In genomic region chr17:31490019-31490383, GRCh38 we compare ENCODE assay signal across 11 cellular contexts.
DNase-seq lines count a peak whose midpoint lies in the region; ATAC-seq and TF ChIP-seq lines count a peak whose summit lies in the region.
"Had no signal": no experiment of that assay in that cellular context is flagged by ENCODE, and none has a peak within 500 bp of the region (broad histone marks: within the 10 kb centered on the region; RNA-seq: fewer than 3 reads in every experiment).

No MANE protein-coding gene starts in this region.

- no peak overlapping the region for H3K4ac ChIP-seq in neuronal stem cell (ENCODE audit: low read length)

- no peak overlapping the region for H2BK5ac ChIP-seq in neuronal stem cell (ENCODE audit: low read length)

- H3K4me1 ChIP-seq in Caco-2 = peaks cover 55% of the 10 kb centered on the region
- H3K4me1 ChIP-seq in OCI-LY1 (ENCODE audit: insufficient read depth, low read length, severe bottlenecking) = peaks cover 77% of the 10 kb centered on the region
- peaks cover 70% of the 10 kb centered on the region for H3K4me1 ChIP-seq in effector memory CD4-positive, alpha-beta T cell (ENCODE audit: control insufficient read depth, insufficient read depth, low read length, poor library complexity, severe bottlenecking)
- H3K4me1 ChIP-seq in neuronal stem cell (ENCODE audit: control insufficient read depth in 2 of 2, insufficient read depth in 1 of 2, low read depth in 1 of 2, low read length in 2 of 2) = peaks cover 8 to 16% of the 10 kb centered on the region in 2 donors
- peaks cover 4% of the 10 kb centered on the region; the same call in 1 of the 2 replicates for H3K4me1 ChIP-seq in PC-3 (ENCODE audit: insufficient read depth, low read length)

- peaks cover 53% of the 10 kb centered on the region for H3K4me1 Mint-ChIP-seq in Caco-2 (ENCODE audit: low read depth, unreplicated experiment)

- H3K23ac ChIP-seq in neuronal stem cell (ENCODE audit: low read depth, low read length, poor library complexity) = no peak overlapping the region

- no peak for DNase-seq in Caco-2
- no peak for DNase-seq in effector memory CD4-positive, alpha-beta T cell
- no peak for DNase-seq in neuronal stem cell (ENCODE audit: low spot score)
- no peak for DNase-seq in PC-3
- no peak for DNase-seq in left lobe of liver (ENCODE audit: low spot score)
- no peak for DNase-seq in Kasumi-1 (lab: John Stamatoyannopoulos, UW)
- DNase-seq: cerebellar nuclear complex, DMS 273 treated with DMSO at 0.1 percent for 48 hours had no signal

- H3K27ac ChIP-seq in OCI-LY1 (ENCODE audit: low read depth, low read length, poor library complexity, severe bottlenecking) (peak overlapping the region; percentile 97), neuronal stem cell (replicated peaks; ENCODE audit: low read length) (no peak overlapping the region), PC-3 (ENCODE audit: low read length) (no peak overlapping the region)
- H3K27ac ChIP-seq in effector memory CD4-positive, alpha-beta T cell (ENCODE audit: insufficient read depth, low read length, poor library complexity, severe bottlenecking) = peak overlapping the region; percentile 85

- intact Hi-C loops in Caco-2 (cut with micrococcal nuclease; ENCODE audit: unreplicated experiment) = no loop called here
- intact Hi-C loops in PC-3 (cut with micrococcal nuclease) = no loop called here

- H3K36me3 Mint-ChIP-seq in Caco-2 (ENCODE audit: insufficient read depth, unreplicated experiment) = peaks cover 14% of the 10 kb centered on the region

- H3F3A ChIP-seq in OCI-LY1 (ENCODE audit: insufficient read depth, low read length) (no peaks in the 10 kb centered on the region), PC-3 (ENCODE audit: low read length, unreplicated experiment) (no peaks in the 10 kb centered on the region)

- H3K9ac ChIP-seq in OCI-LY1 (ENCODE audit: low read length) (no peak overlapping the region; the same call in 1 of the 2 replicates), neuronal stem cell (ENCODE audit: low read depth, low read length, poor library complexity) (no peak overlapping the region), PC-3 (ENCODE audit: low read length) (no peak overlapping the region)

- H2AFZ ChIP-seq in OCI-LY1 (ENCODE audit: low read length) = no peak overlapping the region
- no peak overlapping the region for H2AFZ ChIP-seq in neuronal stem cell (ENCODE audit: low read length)
- no peak overlapping the region for H2AFZ ChIP-seq in PC-3 (ENCODE audit: low read length)

- H3K4me3 Mint-ChIP-seq in Caco-2 (ENCODE audit: unreplicated experiment) = peak overlapping the region; percentile 86

- H2AK5ac ChIP-seq in neuronal stem cell (ENCODE audit: low read depth, low read length) = no peak overlapping the region

- no peaks in the 10 kb centered on the region for H3K79me1 ChIP-seq in neuronal stem cell (ENCODE audit: low read depth, low read length)

- no peaks in the 10 kb centered on the region for H3K9me3 Mint-ChIP-seq in Caco-2 (ENCODE audit: unreplicated experiment)

- H3K9me3 ChIP-seq in Caco-2 (no peaks in the 10 kb centered on the region), OCI-LY1 (ENCODE audit: low read length) (no peaks in the 10 kb centered on the region), neuronal stem cell (replicated peaks in 1 of 2; ENCODE audit: control insufficient read depth in 2 of 2, insufficient read depth in 1 of 2, low read depth in 1 of 2, low read length in 2 of 2) (peaks cover 0 to 2% of the 10 kb centered on the region in 2 donors), PC-3 (ENCODE audit: low read length) (no peaks in the 10 kb centered on the region)
- no peaks in the 10 kb centered on the region for H3K9me3 ChIP-seq in effector memory CD4-positive, alpha-beta T cell (ENCODE audit: control insufficient read depth, low read length)
- H3K9me3 ChIP-seq: left lung had no signal

- no peak overlapping the region for H2BK12ac ChIP-seq in neuronal stem cell (ENCODE audit: low read length)

- H4K91ac ChIP-seq in neuronal stem cell (ENCODE audit: low read depth, low read length, poor library complexity) = no peak overlapping the region

- H3K4me2 ChIP-seq in OCI-LY1 (ENCODE audit: low read length) (peak overlapping the region; percentile 83; the same call in 1 of the 2 replicates), neuronal stem cell (ENCODE audit: insufficient read depth, low read length, poor library complexity, severe bottlenecking) (peak overlapping the region; percentile 32), PC-3 (ENCODE audit: low read length) (no peak overlapping the region)

- TF ChIP-seq CTCF in Caco-2 (IDR thresholded peaks at IDR 0.05; ENCODE audit: insufficient read depth in 1 of 2, low read depth in 1 of 2, low read length in 1 of 2, severe bottlenecking in 1 of 2, unreplicated experiment in 1 of 2) = no peak
- no peak for TF ChIP-seq CTCF in OCI-LY1 (IDR thresholded peaks at IDR 0.05; ENCODE audit: low read length)
- TF ChIP-seq CTCF in PC-3 (conservative IDR thresholded peaks at IDR 0.05; ENCODE audit: low read depth, low read length) = no peak

- no peaks in the 10 kb centered on the region for H3K79me2 ChIP-seq in OCI-LY1 (ENCODE audit: insufficient read depth, low read length)
- no peaks in the 10 kb centered on the region for H3K79me2 ChIP-seq in PC-3 (ENCODE audit: low read length)

- H4K8ac ChIP-seq in neuronal stem cell (ENCODE audit: low read depth, low read length) = no peak overlapping the region

- 0 out of 2 replicates have a peak, but pooled peaks cover 2% of the 10 kb centered on the region for H3K36me3 ChIP-seq in Caco-2 (ENCODE audit: control insufficient read depth, insufficient read depth, low read length)
- H3K36me3 ChIP-seq in OCI-LY1 (ENCODE audit: insufficient read depth, low read length) = no peaks in the 10 kb centered on the region
- no peaks in the 10 kb centered on the region for H3K36me3 ChIP-seq in effector memory CD4-positive, alpha-beta T cell (ENCODE audit: control insufficient read depth, insufficient read depth, low read length)
- no peaks in the 10 kb centered on the region for H3K36me3 ChIP-seq in neuronal stem cell (replicated peaks in 1 of 2; ENCODE audit: control insufficient read depth in 2 of 2, insufficient read depth in 2 of 2, low read length in 2 of 2)
- H3K36me3 ChIP-seq in PC-3 (ENCODE audit: low read depth, low read length) = no peaks in the 10 kb centered on the region
- H3K36me3 ChIP-seq: left lung had no signal

- POLR2A ChIA-PET in Caco-2 (lab: Charles Lee) = interaction anchor here (0.7 to 1.2 kb wide), 5 partner anchors 8 to 65 kb away, joined by 3 to 10 read pairs (median 8); no protein-coding TSS in a partner anchor
- POLR2A ChIA-PET in PC-3 (lab: Charles Lee; ENCODE audit: unreplicated experiment) = no interaction called here

- H4K20me1 ChIP-seq in OCI-LY1 (ENCODE audit: insufficient read depth, low read length) (no peaks in the 10 kb centered on the region), PC-3 (ENCODE audit: low read length) (no peaks in the 10 kb centered on the region)

- WGBS in neuronal stem cell (ENCODE audit: extremely low coverage in 2 of 2, insufficient read length in 2 of 2, insufficient replicate concordance in 1 of 2), 2 donors = no CpG with 5 or more reads among the region's 7 CpGs

- no peaks in the 10 kb centered on the region for H3K9me2 ChIP-seq in OCI-LY1 (ENCODE audit: low read depth, low read length)
- H3K9me2 ChIP-seq in PC-3 (replicated peaks; ENCODE audit: low read length) = no peaks in the 10 kb centered on the region

- no peak overlapping the region for H3K14ac ChIP-seq in neuronal stem cell (ENCODE audit: low read length)

- H3K4me3 ChIP-seq in Caco-2 (ENCODE audit: low read depth, low read length) (peak overlapping the region; percentile 38), OCI-LY1 (ENCODE audit: low read depth, low read length, poor library complexity, severe bottlenecking) (peak overlapping the region; percentile 80), neuronal stem cell (ENCODE audit: low read length in 2 of 2) (no peak overlapping the region), PC-3 (ENCODE audit: low read length) (no peak overlapping the region)
- H3K4me3 ChIP-seq in effector memory CD4-positive, alpha-beta T cell (ENCODE audit: insufficient read depth, low read depth, low read length, poor library complexity, severe bottlenecking) = no peak overlapping the region

- ATAC-seq in PC-3 (no peak), left lobe of liver (no peak), HG03432 (IDR thresholded peaks at IDR 0.05; ENCODE audit: unreplicated experiment) (no peak)

- H3K27me3 ChIP-seq in Caco-2 (replicated peaks; ENCODE audit: control insufficient read depth, insufficient read depth, low read length) = no peaks in the 10 kb centered on the region
- no peaks in the 10 kb centered on the region for H3K27me3 ChIP-seq in OCI-LY1 (ENCODE audit: insufficient read depth, low read length)
- H3K27me3 ChIP-seq in effector memory CD4-positive, alpha-beta T cell (replicated peaks; ENCODE audit: control insufficient read depth, insufficient read depth, low read length, poor library complexity, severe bottlenecking) = no peaks in the 10 kb centered on the region
- H3K27me3 ChIP-seq in neuronal stem cell (ENCODE audit: control insufficient read depth in 3 of 3, insufficient read depth in 3 of 3, low read depth in 1 of 3, low read length in 3 of 3) = peaks cover 4 to 91% (median 19%) of the 10 kb centered on the region in 3 experiments
- no peaks in the 10 kb centered on the region for H3K27me3 ChIP-seq in PC-3 (ENCODE audit: low read length)

- no peak overlapping the region for H2BK120ac ChIP-seq in neuronal stem cell (ENCODE audit: low read depth, low read length)

- CTCF ChIA-PET in Caco-2 (lab: Charles Lee) = interaction anchor here (0.8 to 1.6 kb wide), 5 partner anchors 8 to 62 kb away, joined by 4 to 17 read pairs (median 6); no protein-coding TSS in a partner anchor
- CTCF ChIA-PET in PC-3 (lab: Charles Lee) = no interaction called here

- H3K18ac ChIP-seq in neuronal stem cell (ENCODE audit: low read length) = peak overlapping the region; percentile 80

- H3K27me3 Mint-ChIP-seq in Caco-2 (ENCODE audit: insufficient read depth, unreplicated experiment) = no peaks in the 10 kb centered on the region

- H2BK15ac ChIP-seq in neuronal stem cell (ENCODE audit: low read length) = peak overlapping the region; percentile 1

- H3K27ac Mint-ChIP-seq in Caco-2 (ENCODE audit: unreplicated experiment) = peak overlapping the region; percentile 95

- BruUV-seq in Caco-2 (replicated peaks; lab: Mats Ljungman, UMichigan) = no TSS peak
- no TSS peak for BruUV-seq in PC-3 (replicated peaks; lab: Mats Ljungman, UMichigan)

Comparison
In these comparisons a context has a peak if more than half of its experiments do, and no peak if none do; other contexts are left out.
1. H3K4me3 ChIP-seq: peak in Caco-2 (single experiment) and OCI-LY1 (single experiment); none in effector memory CD4-positive, alpha-beta T cell (single experiment), neuronal stem cell (0 of 2) and PC-3 (single experiment).
2. H3K27ac ChIP-seq: peak in OCI-LY1 (single experiment) and effector memory CD4-positive, alpha-beta T cell (single experiment); none in neuronal stem cell (single experiment) and PC-3 (single experiment).